8 cellular contexts compared by ENCODE assay signal in genomic region chr10:21526184-21526951, GRCh38. TPM values are rescaled to one million over a fixed set of nuclear protein-coding genes. Genes with fewer than 3 reads are reported as not detected.
DNase-seq lines count a peak whose midpoint lies in the region; ATAC-seq and TF ChIP-seq lines count a peak whose summit lies in the region.

No MANE protein-coding gene starts in this region.

- peaks cover 0 to 7% (median 0%) of the 10 kb centered on the region in 5 experiments for H3K9me3 Mint-ChIP-seq in brain

- peak overlapping the region; percentile 78 for H3K9ac ChIP-seq in KMS-11
- peak overlapping the region; percentile 99 for H3K9ac ChIP-seq in iPS-18a (ENCODE audit: low read length)

- H3K9me3 ChIP-seq in iPS-18a (ENCODE audit: control insufficient read depth, low read depth, low read length) = no peaks in the 10 kb centered on the region

- peaks cover 62% of the 10 kb centered on the region for H3K4me1 Mint-ChIP-seq in brain

- H3K27ac Mint-ChIP-seq in brain = peak overlapping the region; percentile 93 to 100 (median 99)

- DNase-seq in Caki2 (ENCODE audit: low read depth) (peak; percentile 93), T1000 (lab: John Stamatoyannopoulos, UW) (peak; percentile 99), skeletal muscle cell (ENCODE audit: low read depth) (peak; percentile 49), middle frontal gyrus (ENCODE audit: extremely low spot score, low spot score) (no peak)

- in situ Hi-C loops in Caki2 (cut with HindIII; ENCODE audit: low pct_unique_long_range_greater_than_20kb, low sequenced_read_pairs) = no loop called here

- no peaks in the 10 kb centered on the region for H3K36me3 Mint-ChIP-seq in brain

- peak overlapping the region; percentile 80 for H3K27ac ChIP-seq in KMS-11
- H3K27ac ChIP-seq in iPS-18a (ENCODE audit: low read length) = peak overlapping the region; percentile 95

- peak; percentile 31 for ATAC-seq in GM21390 (IDR thresholded peaks at IDR 0.05; ENCODE audit: unreplicated experiment)

- H3K4me2 ChIP-seq in KMS-11 = peak overlapping the region; percentile 81

- no peak for TF ChIP-seq CTCF in KMS-11 (conservative IDR thresholded peaks at IDR 0.05; ENCODE audit: low read depth, low read length)
- TF ChIP-seq CTCF in brain (conservative IDR thresholded peaks at IDR 0.05) = no peak

- peaks cover 31% of the 10 kb centered on the region for H3K27me3 Mint-ChIP-seq in brain

- H3K4me3 Mint-ChIP-seq in brain = peak overlapping the region; percentile 86 to 97 (median 95)

- no peaks in the 10 kb centered on the region for H3K79me2 ChIP-seq in KMS-11 (ENCODE audit: insufficient read depth, low read depth)

- peak overlapping the region; percentile 94 for H2AFZ ChIP-seq in KMS-11 (ENCODE audit: low read depth)

- peaks cover 26% of the 10 kb centered on the region for H3K4me1 ChIP-seq in KMS-11 (ENCODE audit: low read depth, poor library complexity, severe bottlenecking)
- H3K4me1 ChIP-seq in iPS-18a (ENCODE audit: control insufficient read depth, low read depth, low read length) = peaks cover 56% of the 10 kb centered on the region

- H3K27me3 ChIP-seq in KMS-11 (ENCODE audit: insufficient read depth, low read depth) (peaks cover 11% of the 10 kb centered on the region; the same call in 1 of the 2 replicates), iPS-18a (ENCODE audit: control insufficient read depth, insufficient read depth, low read length) (no peaks in the 10 kb centered on the region)

- no peaks in the 10 kb centered on the region for H3K36me3 ChIP-seq in KMS-11 (ENCODE audit: insufficient read depth)
- H3K36me3 ChIP-seq in iPS-18a (ENCODE audit: control insufficient read depth, low read depth, low read length) = no peaks in the 10 kb centered on the region

- H3K4me3 ChIP-seq in KMS-11 (IDR thresholded peaks at IDR 0.05; ENCODE audit: insufficient read depth, low read depth, low read length) = no peak overlapping the region
- H3K4me3 ChIP-seq in iPS-18a (ENCODE audit: low read length) = peak overlapping the region; percentile 88
- H3K4me3 ChIP-seq in skeletal muscle cell (ENCODE audit: low read depth, low read length) = peak overlapping the region; percentile 67

- no peaks in the 10 kb centered on the region for H4K20me1 ChIP-seq in KMS-11 (ENCODE audit: insufficient read depth)

RNA-seq across cellular contexts. Expression of gene SKIDA1, which starts 0.9 kb away (rescaled TPM):
- 5.0 and 9.0 TPM in 2 replicates for total RNA-seq in Caki2 (2014; rRNA removed; shearing (Covaris generic); ENCODE audit: low replicate concordance)
- 0.46 TPM for polyA plus RNA-seq in brain (ENCODE audit: insufficient read depth, low read depth, low replicate concordance)

RNA-seq across cellular contexts. Expression of gene MLLT10, which starts 7.7 kb away (rescaled TPM):
- 18.9 and 30.5 TPM in 2 replicates for total RNA-seq in Caki2 (2014; rRNA removed; shearing (Covaris generic); ENCODE audit: low replicate concordance)
- polyA plus RNA-seq in brain (ENCODE audit: insufficient read depth, low read depth, low replicate concordance) = 17.4 TPM
